11 cellular contexts compared by ENCODE assay signal in the genomic region with DNA sequence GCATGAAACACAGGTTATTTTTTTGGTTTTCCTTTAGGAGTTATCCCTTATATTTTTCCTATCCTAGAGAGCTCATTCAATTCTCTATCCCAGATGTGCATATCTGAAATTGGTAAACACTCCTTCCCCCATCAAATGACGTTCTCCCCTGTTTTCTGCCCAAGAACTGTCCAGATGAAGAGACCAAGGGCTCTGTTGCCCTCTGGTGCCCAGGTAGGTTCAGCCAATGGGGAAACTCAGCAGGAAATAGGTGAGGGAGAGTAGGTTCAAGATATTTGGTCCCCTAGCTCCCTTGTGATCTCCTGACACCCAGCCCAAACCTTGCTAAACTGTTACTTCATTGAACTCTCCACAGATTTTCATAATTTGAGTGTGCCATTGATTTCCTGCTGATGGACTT. TPM values are rescaled to one million over a fixed set of nuclear protein-coding genes. Genes with fewer than 3 reads are reported as not detected.
DNase-seq lines count a peak whose midpoint lies in the region; ATAC-seq and TF ChIP-seq lines count a peak whose summit lies in the region.
"Had no signal": no experiment of that assay in that cellular context is flagged by ENCODE, and none has a peak within 500 bp of the region (broad histone marks: within the 10 kb centered on the region; RNA-seq: fewer than 3 reads in every experiment).

No MANE protein-coding gene starts in this region.

- H3K27me3 Mint-ChIP-seq in glutamatergic neuron (ENCODE audit: unreplicated experiment) = peaks cover 2% of the 10 kb centered on the region

- peak; percentile 13 for ATAC-seq in GM21381 (IDR thresholded peaks at IDR 0.05; ENCODE audit: unreplicated experiment)

- peak; percentile 48 for TF ChIP-seq RAD21 in Ishikawa (IDR thresholded peaks at IDR 0.05; ENCODE audit: low read depth)

- peak overlapping the region; percentile 35 for H3K27ac Mint-ChIP-seq in glutamatergic neuron (ENCODE audit: unreplicated experiment)

- TF ChIP-seq CTCF in GM10266 (IDR thresholded peaks at IDR 0.05; ENCODE audit: control insufficient read depth, insufficient read depth, low read depth, missing control alignments) = peak; percentile 42
- TF ChIP-seq CTCF in glutamatergic neuron (IDR thresholded peaks at IDR 0.05; ENCODE audit: partially characterized antibody, unreplicated experiment) = no peak

- DNase-seq in GM10266 (ENCODE audit: extremely low spot score) = no peak
- DNase-seq in glutamatergic neuron = no peak
- DNase-seq in NCI-H748 (lab: John Stamatoyannopoulos, UW; ENCODE audit: unreplicated experiment) = no peak
- no peak for DNase-seq in SIG-M5 (lab: John Stamatoyannopoulos, UW)
- DNase-seq in stimulated activated naive CD4-positive, alpha-beta T cell (lab: John Stamatoyannopoulos, UW) = no peak
- DNase-seq in SHP77 (lab: John Stamatoyannopoulos, UW) = no peak
- DNase-seq: activated effector memory CD4-positive, alpha-beta T cell treated with Interleukin-2 at 50 U/mL for 16 hours; MG63; stimulated activated CD4-positive, alpha-beta T cell treated with anti-CD3 and anti-CD28 coated beads, Interleukin-15, amount 100 ng/mL, for 24 hours had no signal

- H3K4me3 Mint-ChIP-seq in glutamatergic neuron (ENCODE audit: unreplicated experiment) = no peak overlapping the region

- no peak for TF ChIP-seq EP300 in Ishikawa (IDR thresholded peaks at IDR 0.05; ENCODE audit: borderline replicate concordance)

- H3K36me3 Mint-ChIP-seq in glutamatergic neuron (ENCODE audit: unreplicated experiment) = no peaks in the 10 kb centered on the region

- no peaks in the 10 kb centered on the region for H3K9me3 Mint-ChIP-seq in glutamatergic neuron (ENCODE audit: unreplicated experiment)

- peaks cover 6% of the 10 kb centered on the region for H3K4me1 Mint-ChIP-seq in glutamatergic neuron (ENCODE audit: low read depth, unreplicated experiment)

TF ChIP-seq in Ishikawa, 13 proteins besides CTCF, POLR2A, EP300 and RAD21:
- TF ChIP-seq CEBPB (IDR thresholded peaks at IDR 0.05) (no peak), EGR1 (IDR thresholded peaks at IDR 0.05) (no peak), CREB1 (IDR thresholded peaks at IDR 0.05; ENCODE audit: low read depth) (no peak), YY1 (IDR thresholded peaks at IDR 0.05; ENCODE audit: low read depth) (no peak), FOXM1 (IDR thresholded peaks at IDR 0.05; ENCODE audit: borderline replicate concordance, low read depth) (no peak), ZBTB7A (IDR thresholded peaks at IDR 0.05; ENCODE audit: low read depth) (no peak), TCF12 (IDR thresholded peaks at IDR 0.05; ENCODE audit: low read depth) (no peak), TEAD4 (IDR thresholded peaks at IDR 0.05) (no peak), NFIC (IDR thresholded peaks at IDR 0.05) (no peak), TAF1 (IDR thresholded peaks at IDR 0.05; ENCODE audit: low read depth) (no peak)
- TF ChIP-seq, protein P1, sequence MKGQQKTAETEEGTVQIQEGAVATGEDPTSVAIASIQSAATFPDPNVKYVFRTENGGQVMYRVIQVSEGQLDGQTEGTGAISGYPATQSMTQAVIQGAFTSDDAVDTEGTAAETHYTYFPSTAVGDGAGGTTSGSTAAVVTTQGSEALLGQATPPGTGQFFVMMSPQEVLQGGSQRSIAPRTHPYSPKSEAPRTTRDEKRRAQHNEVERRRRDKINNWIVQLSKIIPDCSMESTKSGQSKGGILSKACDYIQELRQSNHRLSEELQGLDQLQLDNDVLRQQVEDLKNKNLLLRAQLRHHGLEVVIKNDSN (IDR thresholded peaks at IDR 0.05) = no peak
- TF ChIP-seq, protein P2, sequence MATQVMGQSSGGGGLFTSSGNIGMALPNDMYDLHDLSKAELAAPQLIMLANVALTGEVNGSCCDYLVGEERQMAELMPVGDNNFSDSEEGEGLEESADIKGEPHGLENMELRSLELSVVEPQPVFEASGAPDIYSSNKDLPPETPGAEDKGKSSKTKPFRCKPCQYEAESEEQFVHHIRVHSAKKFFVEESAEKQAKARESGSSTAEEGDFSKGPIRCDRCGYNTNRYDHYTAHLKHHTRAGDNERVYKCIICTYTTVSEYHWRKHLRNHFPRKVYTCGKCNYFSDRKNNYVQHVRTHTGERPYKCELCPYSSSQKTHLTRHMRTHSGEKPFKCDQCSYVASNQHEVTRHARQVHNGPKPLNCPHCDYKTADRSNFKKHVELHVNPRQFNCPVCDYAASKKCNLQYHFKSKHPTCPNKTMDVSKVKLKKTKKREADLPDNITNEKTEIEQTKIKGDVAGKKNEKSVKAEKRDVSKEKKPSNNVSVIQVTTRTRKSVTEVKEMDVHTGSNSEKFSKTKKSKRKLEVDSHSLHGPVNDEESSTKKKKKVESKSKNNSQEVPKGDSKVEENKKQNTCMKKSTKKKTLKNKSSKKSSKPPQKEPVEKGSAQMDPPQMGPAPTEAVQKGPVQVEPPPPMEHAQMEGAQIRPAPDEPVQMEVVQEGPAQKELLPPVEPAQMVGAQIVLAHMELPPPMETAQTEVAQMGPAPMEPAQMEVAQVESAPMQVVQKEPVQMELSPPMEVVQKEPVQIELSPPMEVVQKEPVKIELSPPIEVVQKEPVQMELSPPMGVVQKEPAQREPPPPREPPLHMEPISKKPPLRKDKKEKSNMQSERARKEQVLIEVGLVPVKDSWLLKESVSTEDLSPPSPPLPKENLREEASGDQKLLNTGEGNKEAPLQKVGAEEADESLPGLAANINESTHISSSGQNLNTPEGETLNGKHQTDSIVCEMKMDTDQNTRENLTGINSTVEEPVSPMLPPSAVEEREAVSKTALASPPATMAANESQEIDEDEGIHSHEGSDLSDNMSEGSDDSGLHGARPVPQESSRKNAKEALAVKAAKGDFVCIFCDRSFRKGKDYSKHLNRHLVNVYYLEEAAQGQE (IDR thresholded peaks at IDR 0.05; ENCODE audit: low read depth) = no peak
- TF ChIP-seq, protein P3, sequence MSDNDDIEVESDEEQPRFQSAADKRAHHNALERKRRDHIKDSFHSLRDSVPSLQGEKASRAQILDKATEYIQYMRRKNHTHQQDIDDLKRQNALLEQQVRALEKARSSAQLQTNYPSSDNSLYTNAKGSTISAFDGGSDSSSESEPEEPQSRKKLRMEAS (IDR thresholded peaks at IDR 0.05) = no peak
TF ChIP-seq in Ishikawa: peak in this region for 0.

RNA-seq across cellular contexts. Expression of a gene that starts 14.1 kb away (rescaled TPM):
- total RNA-seq in glutamatergic neuron (ENCODE audit: unreplicated experiment) = 38.7 TPM
